In the genomic region with DNA sequence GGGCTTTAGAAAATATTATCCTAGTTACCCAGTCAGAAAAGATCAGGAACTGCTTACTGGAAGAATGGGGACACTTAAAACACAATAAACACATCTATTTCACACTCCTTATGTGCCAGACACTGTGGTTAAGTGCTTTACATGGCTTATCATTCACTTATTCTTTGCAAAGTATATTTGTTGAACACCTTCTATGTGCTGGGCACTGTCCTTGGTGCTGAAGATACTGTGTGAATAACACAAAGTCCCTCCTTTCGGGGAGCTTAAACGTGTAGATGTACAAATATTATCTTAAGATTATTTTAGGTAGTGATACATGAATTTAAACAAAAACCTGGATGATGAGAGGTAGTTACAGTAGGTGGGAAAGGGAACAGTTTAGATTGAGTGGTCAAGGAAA, we compare ENCODE assay signal across 13 cellular contexts.
DNase-seq lines count a peak whose midpoint lies in the region; ATAC-seq and TF ChIP-seq lines count a peak whose summit lies in the region.
"Had no signal": no experiment of that assay in that cellular context is flagged by ENCODE, and none has a peak within 500 bp of the region (broad histone marks: within the 10 kb centered on the region; RNA-seq: fewer than 3 reads in every experiment).

No MANE protein-coding gene starts in this region.

- H3K36me3 Mint-ChIP-seq in activated naive CD4-positive, alpha-beta T cell treated with anti-CD3 and anti-CD28 coated beads, Interleukin-2, amount 10 ng/mL, durations not matched to agents 7 days and 5 days: no peaks in the 10 kb centered on the region
- H3K36me3 Mint-ChIP-seq in nephron progenitor cell (ENCODE audit: low read depth): peaks cover 4% of the 10 kb centered on the region
- H3K36me3 Mint-ChIP-seq: activated CD4-positive, alpha-beta memory T cell treated with anti-CD3 and anti-CD28 coated beads for 36 hours; activated naive CD8-positive, alpha-beta T cell treated with anti-CD3 and anti-CD28 coated beads, Interleukin-2, amount 10 ng/mL, durations not matched to agents 7 days and 5 days; memory B cell had no signal

- peaks cover 4% of the 10 kb centered on the region for H3K9me3 Mint-ChIP-seq in activated naive CD4-positive, alpha-beta T cell treated with anti-CD3 and anti-CD28 coated beads, Interleukin-2, amount 10 ng/mL, durations not matched to agents 7 days and 5 days
- H3K9me3 Mint-ChIP-seq in nephron progenitor cell: peaks cover 5% of the 10 kb centered on the region

- no peak overlapping the region for H3K27ac Mint-ChIP-seq in activated naive CD4-positive, alpha-beta T cell treated with anti-CD3 and anti-CD28 coated beads, Interleukin-2, amount 10 ng/mL, durations not matched to agents 7 days and 5 days
- no peak overlapping the region for H3K27ac Mint-ChIP-seq in nephron progenitor cell
- H3K27ac Mint-ChIP-seq: activated CD4-positive, alpha-beta memory T cell treated with anti-CD3 and anti-CD28 coated beads for 36 hours; activated naive CD8-positive, alpha-beta T cell treated with anti-CD3 and anti-CD28 coated beads, Interleukin-2, amount 10 ng/mL, durations not matched to agents 7 days and 5 days; memory B cell had no signal

- CTCF ChIA-PET in activated naive CD4-positive, alpha-beta T cell treated with anti-CD3 and anti-CD28 coated beads, Interleukin-2, amount 10 ng/mL, durations not matched to agents 7 days and 5 days (lab: Charles Lee): no interaction called here

- H3K27me3 Mint-ChIP-seq in activated naive CD4-positive, alpha-beta T cell treated with anti-CD3 and anti-CD28 coated beads, Interleukin-2, amount 10 ng/mL, durations not matched to agents 7 days and 5 days: no peaks in the 10 kb centered on the region
- no peaks in the 10 kb centered on the region for H3K27me3 Mint-ChIP-seq in nephron progenitor cell (ENCODE audit: low read depth, poor library complexity)

- no peak overlapping the region for H3K4me3 Mint-ChIP-seq in activated naive CD4-positive, alpha-beta T cell treated with anti-CD3 and anti-CD28 coated beads, Interleukin-2, amount 10 ng/mL, durations not matched to agents 7 days and 5 days
- no peak overlapping the region for H3K4me3 Mint-ChIP-seq in nephron progenitor cell
- H3K4me3 Mint-ChIP-seq: activated CD4-positive, alpha-beta memory T cell treated with anti-CD3 and anti-CD28 coated beads for 36 hours; activated naive CD8-positive, alpha-beta T cell treated with anti-CD3 and anti-CD28 coated beads, Interleukin-2, amount 10 ng/mL, durations not matched to agents 7 days and 5 days; memory B cell had no signal

- H3K4me1 Mint-ChIP-seq in activated naive CD4-positive, alpha-beta T cell treated with anti-CD3 and anti-CD28 coated beads, Interleukin-2, amount 10 ng/mL, durations not matched to agents 7 days and 5 days: no peaks in the 10 kb centered on the region
- H3K4me1 Mint-ChIP-seq in nephron progenitor cell: peaks cover 10% of the 10 kb centered on the region
- H3K4me1 Mint-ChIP-seq: memory B cell had no signal

- ATAC-seq in HG03039 (IDR thresholded peaks at IDR 0.05; ENCODE audit: unreplicated experiment): no peak

- peak; percentile 43 for DNase-seq in activated naive CD4-positive, alpha-beta T cell treated with anti-CD3 and anti-CD28 coated beads, Interleukin-2, amount 10 ng/mL, durations not matched to agents 7 days and 5 days
- DNase-seq in activated naive CD4-positive, alpha-beta T cell (lab: John Stamatoyannopoulos, UW): no peak
- DNase-seq in NCI-H226 (peak; percentile 22), choroid plexus epithelial cell (ENCODE audit: low read depth) (peak; percentile 70), nephron progenitor cell (peak; percentile 45), NCI-H146 treated with DMSO at 0.1 percent for 48 hours (lab: John Stamatoyannopoulos, UW; ENCODE audit: unreplicated experiment) (no peak), NCI-H69 (lab: John Stamatoyannopoulos, UW) (no peak)
- DNase-seq: activated CD4-positive, alpha-beta memory T cell treated with anti-CD3 and anti-CD28 coated beads for 36 hours; activated naive CD8-positive, alpha-beta T cell treated with anti-CD3 and anti-CD28 coated beads, Interleukin-2, amount 10 ng/mL, durations not matched to agents 7 days and 5 days; NCI-H2029 had no signal

- no peak for TF ChIP-seq CTCF in choroid plexus epithelial cell (conservative IDR thresholded peaks at IDR 0.05; ENCODE audit: low read depth, low read length)
- TF ChIP-seq CTCF in nephron progenitor cell (IDR thresholded peaks at IDR 0.05): no peak

- H3K4me3 ChIP-seq in choroid plexus epithelial cell (ENCODE audit: low read depth, low read length): no peak overlapping the region
- H3K4me3 ChIP-seq: BLaER1 had no signal

Comparison
In these comparisons a context has a peak if more than half of its experiments do, and no peak if none do; other contexts are left out.
1. DNase-seq: peak in activated naive CD4-positive, alpha-beta T cell treated with anti-CD3 and anti-CD28 coated beads, Interleukin-2, amount 10 ng/mL, durations not matched to agents 7 days and 5 days (single experiment), NCI-H226 (single experiment), choroid plexus epithelial cell (single experiment) and nephron progenitor cell (single experiment); none in activated naive CD4-positive, alpha-beta T cell (0 of 4), NCI-H146 treated with DMSO at 0.1 percent for 48 hours (single experiment) and NCI-H69 (single experiment).